ENCODE assay signal across 12 cellular contexts in genomic region chr20:20410678-20411077, GRCh38. TPM values are rescaled to one million over a fixed set of nuclear protein-coding genes. Genes with fewer than 3 reads are reported as not detected.
DNase-seq lines count a peak whose midpoint lies in the region; ATAC-seq and TF ChIP-seq lines count a peak whose summit lies in the region.
"Had no signal": no experiment of that assay in that cellular context is flagged by ENCODE, and none has a peak within 500 bp of the region (broad histone marks: within the 10 kb centered on the region; RNA-seq: fewer than 3 reads in every experiment).

No MANE protein-coding gene starts in this region.

- H3K4me3 ChIP-seq in choroid plexus epithelial cell (ENCODE audit: low read depth, low read length), result no peak overlapping the region
- peak overlapping the region; percentile 51 for H3K4me3 ChIP-seq in neural cell (ENCODE audit: low read length)
- H3K4me3 ChIP-seq: HAP-1 had no signal

- H3K36me3 ChIP-seq in neural cell (ENCODE audit: insufficient read depth, low read length), result no peaks in the 10 kb centered on the region
- H3K36me3 ChIP-seq: HAP-1 had no signal

- H3K9me2 ChIP-seq in neural cell (ENCODE audit: insufficient read depth, low read length), result no peaks in the 10 kb centered on the region

- BruUV-seq in Calu3 (replicated peaks; lab: Mats Ljungman, UMichigan), result no TSS peak

- TF ChIP-seq EP300 in neural cell (conservative IDR thresholded peaks at IDR 0.05; ENCODE audit: poor library complexity, severe bottlenecking), result peak; percentile 19

- peak; percentile 28 for DNase-seq in HEK293T (ENCODE audit: extremely low spot score)
- peak; percentile 96 for DNase-seq in NCI-H345 treated with DMSO at 0.1 percent for 48 hours (lab: John Stamatoyannopoulos, UW; ENCODE audit: unreplicated experiment)
- DNase-seq in choroid plexus epithelial cell (ENCODE audit: low read depth), result peak; percentile 7
- no peak for DNase-seq in activated CD8-positive, alpha-beta memory T cell treated with anti-CD3 and anti-CD28 coated beads, Interleukin-2, amount 50 U/mL, for 4 hours
- no peak for DNase-seq in Calu3
- DNase-seq in SW480 (ENCODE audit: low spot score), result no peak
- DNase-seq: activated CD4-positive, alpha-beta T cell treated with anti-CD3 and anti-CD28 coated beads, Interleukin-2, amount 50 U/mL, for 1 hour had no signal

- H3K79me2 ChIP-seq in neural cell (replicated peaks; ENCODE audit: insufficient read depth, low read length), result no peaks in the 10 kb centered on the region

- H3K27me3 Mint-ChIP-seq in Calu3 (ENCODE audit: unreplicated experiment), result no peaks in the 10 kb centered on the region

- intact Hi-C loops in Calu3 (cut with micrococcal nuclease; ENCODE audit: unreplicated experiment), result no loop called here

- no peak for ATAC-seq in HG02678 (IDR thresholded peaks at IDR 0.05; ENCODE audit: unreplicated experiment)

- no peak overlapping the region for H2AFZ ChIP-seq in neural cell (ENCODE audit: low read depth, low read length)

- no peaks in the 10 kb centered on the region for H3K27me3 ChIP-seq in neural cell (ENCODE audit: insufficient read depth, low read depth, low read length)

- POLR2A ChIA-PET in HEK293T (lab: Yijun Ruan, JAX), result interaction anchor here (1.3 kb wide), 1 partner anchor 42 kb away, joined by 4 read pairs; the partner anchor contains the start of gene INSM1

- no peak for TF ChIP-seq CTCF in choroid plexus epithelial cell (conservative IDR thresholded peaks at IDR 0.05; ENCODE audit: low read depth, low read length)
- no peak for TF ChIP-seq CTCF in neural cell (IDR thresholded peaks at IDR 0.05; ENCODE audit: poor library complexity, severe bottlenecking)
- no peak for TF ChIP-seq CTCF in Calu3 (IDR thresholded peaks at IDR 0.05; ENCODE audit: unreplicated experiment)

- H3K9ac ChIP-seq in neural cell (ENCODE audit: low read length), result peak overlapping the region; percentile 49

- H3K36me3 Mint-ChIP-seq in Calu3 (ENCODE audit: insufficient read depth, unreplicated experiment), result no peaks in the 10 kb centered on the region

- H4K20me1 ChIP-seq in neural cell (ENCODE audit: insufficient read depth), result no peaks in the 10 kb centered on the region

- peak overlapping the region; percentile 84 for H3K27ac ChIP-seq in neural cell (ENCODE audit: low read length)

- TF ChIP-seq RAD21 in neural cell (conservative IDR thresholded peaks at IDR 0.05), result no peak

- peaks cover 6% of the 10 kb centered on the region for H3F3A ChIP-seq in neural cell (ENCODE audit: insufficient read depth, low read length, poor library complexity, severe bottlenecking)

- no peaks in the 10 kb centered on the region for H3K9me3 ChIP-seq in neural cell (ENCODE audit: low read length)
- H3K9me3 ChIP-seq: HAP-1 had no signal

- no peak overlapping the region for H3K4me3 Mint-ChIP-seq in Calu3 (ENCODE audit: low read depth, unreplicated experiment)

- CTCF ChIA-PET in HEK293T (lab: Yijun Ruan, JAX) (no interaction called here), Calu3 (lab: Charles Lee) (no interaction called here)

- no peak overlapping the region for H3K27ac Mint-ChIP-seq in Calu3 (ENCODE audit: unreplicated experiment)
- H3K27ac Mint-ChIP-seq: nephron had no signal

- H3K4me2 ChIP-seq in neural cell (ENCODE audit: low read length), result peak overlapping the region; percentile 83

- H3K4me1 Mint-ChIP-seq in Calu3 (ENCODE audit: low read depth, unreplicated experiment), result no peaks in the 10 kb centered on the region

- H3K9me3 Mint-ChIP-seq in Calu3 (ENCODE audit: low read depth, unreplicated experiment), result no peaks in the 10 kb centered on the region
- H3K9me3 Mint-ChIP-seq: nephron had no signal

TF ChIP-seq in HEK293T, 16 proteins besides CTCF, POLR2A, EP300 and RAD21:
- TF ChIP-seq ELF4 (IDR thresholded peaks at IDR 0.05) (no peak), SUZ12 (IDR thresholded peaks at IDR 0.05) (no peak), ARNT (IDR thresholded peaks at IDR 0.05) (no peak), SP1 (IDR thresholded peaks at IDR 0.05) (no peak), HDGF (IDR thresholded peaks at IDR 0.05; ENCODE audit: borderline replicate concordance) (no peak), PKNOX1 (IDR thresholded peaks at IDR 0.05) (no peak), TARDBP (IDR thresholded peaks at IDR 0.05) (no peak), LEF1 (IDR thresholded peaks at IDR 0.05; ENCODE audit: borderline replicate concordance) (no peak), CTBP1 (IDR thresholded peaks at IDR 0.05; ENCODE audit: borderline replicate concordance) (no peak), BHLHE40 (IDR thresholded peaks at IDR 0.05; ENCODE audit: borderline replicate concordance) (no peak), ZNF384 (IDR thresholded peaks at IDR 0.05) (no peak), FOXM1 (IDR thresholded peaks at IDR 0.05; ENCODE audit: borderline replicate concordance) (no peak), FOXK2 (IDR thresholded peaks at IDR 0.05) (no peak), FOXA1 (IDR thresholded peaks at IDR 0.05) (no peak), L3MBTL2 (conservative IDR thresholded peaks at IDR 0.05) (no peak), NFRKB (IDR thresholded peaks at IDR 0.05) (no peak)
TF ChIP-seq in HEK293T: peak in this region for 0.

TF ChIP-seq in neural cell, 6 proteins besides CTCF, POLR2A, EP300 and RAD21:
- TF ChIP-seq EZH2 (IDR thresholded peaks at IDR 0.05; ENCODE audit: borderline replicate concordance, insufficient read depth, low read length, poor library complexity, severe bottlenecking), result no peak
- no peak for TF ChIP-seq TAF1 (IDR thresholded peaks at IDR 0.05; ENCODE audit: low read depth)
- peak; percentile 62 for TF ChIP-seq POLR2AphosphoS5 (IDR thresholded peaks at IDR 0.05)
- TF ChIP-seq REST (IDR thresholded peaks at IDR 0.05; ENCODE audit: borderline replicate concordance), result peak; percentile 95
- no peak for TF ChIP-seq SMC3 (conservative IDR thresholded peaks at IDR 0.05; ENCODE audit: poor library complexity)
- TF ChIP-seq MXI1 (conservative IDR thresholded peaks at IDR 0.05; ENCODE audit: poor library complexity, severe bottlenecking), result no peak

RNA-seq across cellular contexts. Expression of gene INSM1, which starts 42.8 kb away (rescaled TPM):
- 8.6 and 9.4 TPM in 2 replicates for polyA plus RNA-seq in neural cell
- polyA minus RNA-seq in neural cell, result 16.6 and 17.1 TPM in 2 replicates
- total RNA-seq in Calu3 (2022), result not detected in 2 replicates
- total RNA-seq: LHCN-M2 had no signal

Comparison
In these comparisons a context has a peak if more than half of its experiments do, and no peak if none do; other contexts are left out.
1. DNase-seq: peak in HEK293T (single experiment), NCI-H345 treated with DMSO at 0.1 percent for 48 hours (single experiment) and choroid plexus epithelial cell (single experiment); none in activated CD8-positive, alpha-beta memory T cell treated with anti-CD3 and anti-CD28 coated beads, Interleukin-2, amount 50 U/mL, for 4 hours (single experiment), Calu3 (single experiment) and SW480 (single experiment).